1 cellular context compared by ENCODE assay signal in genomic region chr3:132695422-132695821, GRCh38.
TF ChIP-seq lines count a peak whose summit lies in the region.

No MANE protein-coding gene starts in this region.

TF ChIP-seq in IMR-90, 13 proteins besides CTCF, POLR2A, EP300 and RAD21 (continued from another document):
- TF ChIP-seq RFX5 (IDR thresholded peaks at IDR 0.05; ENCODE audit: low read depth, low read length), result no peak
- TF ChIP-seq RCOR1 (IDR thresholded peaks at IDR 0.05; ENCODE audit: insufficient replicate concordance, low read length), result no peak
- TF ChIP-seq CHD1 (IDR thresholded peaks at IDR 0.05; ENCODE audit: low read depth, low read length), result no peak
- no peak for TF ChIP-seq NFE2L2 (IDR thresholded peaks at IDR 0.05; ENCODE audit: low read depth, low read length)
- TF ChIP-seq FOS (IDR thresholded peaks at IDR 0.05; ENCODE audit: low read depth, low read length), result no peak
- TF ChIP-seq SMC3 (IDR thresholded peaks at IDR 0.05; ENCODE audit: low read depth, low read length), result no peak
- TF ChIP-seq MXI1 (IDR thresholded peaks at IDR 0.05; ENCODE audit: borderline replicate concordance, low read depth, low read length), result no peak
- TF ChIP-seq MAFK (IDR thresholded peaks at IDR 0.05; ENCODE audit: low read depth, low read length), result no peak
